8 cellular contexts compared by ENCODE assay signal in genomic region chr6:7389162-7389450, GRCh38. TPM values are rescaled to one million over a fixed set of nuclear protein-coding genes. Genes with fewer than 3 reads are reported as not detected.
A peak's percentile ranks its signal among the peaks of the same experiment; 100 is the strongest.
DNase-seq lines count a peak whose midpoint lies in the region; ATAC-seq and TF ChIP-seq lines count a peak whose summit lies in the region.

No MANE protein-coding gene starts in this region.

- H3K27ac Mint-ChIP-seq in endothelial cell (ENCODE audit: unreplicated experiment) (peak overlapping the region; percentile 85), natural killer cell (peak overlapping the region; percentile 87 to 88)

- H2AFZ ChIP-seq in PC-3 (ENCODE audit: low read length): peak overlapping the region; percentile 83

- peak overlapping the region; percentile 82 for H3K4me3 ChIP-seq in PC-3 (ENCODE audit: low read length)

- H3K36me3 Mint-ChIP-seq in endothelial cell (ENCODE audit: low read depth, unreplicated experiment) (no peaks in the 10 kb centered on the region), natural killer cell (no peaks in the 10 kb centered on the region)

- H3K9ac ChIP-seq in PC-3 (ENCODE audit: low read length): peak overlapping the region; percentile 95

- peaks cover 5% of the 10 kb centered on the region; the same call in 1 of the 2 replicates for H3K36me3 ChIP-seq in PC-3 (ENCODE audit: low read depth, low read length)

- intact Hi-C loops in PC-3 (cut with micrococcal nuclease) (loop anchor here (1.0 kb wide), 2 partner anchors 76 to 152 kb away; partner anchors contain the start of genes DSP and SSR1), natural killer cell (cut with micrococcal nuclease) (loop anchor here (1.0 to 5.0 kb wide), 2 partner anchors 201 to 673 kb away; partner anchors contain the start of genes BLOC1S5 and SNRNP48)

- peak overlapping the region; percentile 92 for H3K4me3 Mint-ChIP-seq in endothelial cell (ENCODE audit: unreplicated experiment)
- peak overlapping the region; percentile 91 for H3K4me3 Mint-ChIP-seq in natural killer cell

- H4K20me1 ChIP-seq in PC-3 (ENCODE audit: low read length): peaks cover 8% of the 10 kb centered on the region; the same call in 1 of the 2 replicates

- H3K4me1 Mint-ChIP-seq in endothelial cell (ENCODE audit: unreplicated experiment) (peaks cover 14% of the 10 kb centered on the region), natural killer cell (peaks cover 28 to 30% of the 10 kb centered on the region in 2 donors)

- peak overlapping the region; percentile 92 for H3K4me2 ChIP-seq in PC-3 (ENCODE audit: low read length)

- H3K9me2 ChIP-seq in PC-3 (replicated peaks; ENCODE audit: low read length): no peaks in the 10 kb centered on the region

- peaks cover 42% of the 10 kb centered on the region for H3K79me2 ChIP-seq in PC-3 (ENCODE audit: low read length)

- H3K27me3 Mint-ChIP-seq in endothelial cell (ENCODE audit: unreplicated experiment): no peaks in the 10 kb centered on the region
- H3K27me3 Mint-ChIP-seq in natural killer cell (ENCODE audit: low read depth in 2 of 2): no peaks in the 10 kb centered on the region

- ATAC-seq in PC-3 (peak; percentile 48), natural killer cell (no peak), HG02938 (IDR thresholded peaks at IDR 0.05; ENCODE audit: unreplicated experiment) (no peak)

- POLR2A ChIA-PET in PC-3 (lab: Charles Lee; ENCODE audit: unreplicated experiment): interaction anchor here (1.0 kb wide), 1 partner anchor 201 kb away, joined by 7 read pairs; the partner anchor contains the start of gene SNRNP48

- no TSS peak for BruUV-seq in PC-3 (replicated peaks; lab: Mats Ljungman, UMichigan)

- peak overlapping the region; percentile 88 for H3K27ac ChIP-seq in PC-3 (ENCODE audit: low read length)

- H3F3A ChIP-seq in PC-3 (ENCODE audit: low read length, unreplicated experiment): no peaks in the 10 kb centered on the region

- DNase-seq in DMS 273 (lab: John Stamatoyannopoulos, UW; ENCODE audit: unreplicated experiment) (peak; percentile 87), DMS 273 treated with DMSO at 0.1 percent for 48 hours (lab: John Stamatoyannopoulos, UW) (no peak), PC-3 (peak; percentile 58), endothelial cell (ENCODE audit: low spot score) (no peak), natural killer cell (no peak), LoVo (ENCODE audit: low spot score) (no peak), HuH-7 (ENCODE audit: low spot score) (no peak)

- H3K9me3 Mint-ChIP-seq in endothelial cell (ENCODE audit: unreplicated experiment): no peaks in the 10 kb centered on the region
- H3K9me3 Mint-ChIP-seq in natural killer cell: no peaks in the 10 kb centered on the region

- TF ChIP-seq CTCF in PC-3 (conservative IDR thresholded peaks at IDR 0.05; ENCODE audit: low read depth, low read length) (no peak), endothelial cell (IDR thresholded peaks at IDR 0.05; ENCODE audit: unreplicated experiment) (no peak), natural killer cell (IDR thresholded peaks at IDR 0.05) (no peak)

- CTCF ChIA-PET in PC-3 (lab: Charles Lee): interaction anchor here (0.6 kb wide), 1 partner anchor 149 kb away, joined by 4 read pairs; no protein-coding TSS in a partner anchor

- no peaks in the 10 kb centered on the region for H3K9me3 ChIP-seq in PC-3 (ENCODE audit: low read length)

- H3K27me3 ChIP-seq in PC-3 (ENCODE audit: low read length): no peaks in the 10 kb centered on the region

- H3K4me1 ChIP-seq in PC-3 (ENCODE audit: insufficient read depth, low read length): peaks cover 20% of the 10 kb centered on the region

RNA-seq across cellular contexts. Expression of gene CAGE1, which starts 0.4 kb away (rescaled TPM):
- total RNA-seq in PC-3 (2014; rRNA removed): 0.29 TPM in 1 of 2 replicates, not detected in the other
- total RNA-seq in endothelial cell (ENCODE audit: unreplicated experiment): not detected
- 1 to 10 TPM in 2 of 3 donors, under 1 TPM in 1; 0.70 to 1.3 (median 1.1) TPM for total RNA-seq in natural killer cell

RNA-seq across cellular contexts. Expression of gene RIOK1, which starts 0.5 kb away (rescaled TPM):
- total RNA-seq in PC-3 (2014; rRNA removed) (29.8 and 39.9 TPM in 2 replicates), endothelial cell (ENCODE audit: unreplicated experiment) (12.6 TPM), natural killer cell (10 to 100 TPM; 36.8 to 48.4 (median 38.2) TPM)

Comparison
In these comparisons a context has a peak if more than half of its experiments do, and no peak if none do; other contexts are left out.
1. DNase-seq: peak in DMS 273 (single experiment) and PC-3 (single experiment); none in DMS 273 treated with DMSO at 0.1 percent for 48 hours (single experiment), endothelial cell (single experiment), natural killer cell (single experiment), LoVo (single experiment) and HuH-7 (single experiment).